23 cellular contexts compared by ENCODE assay signal in the genomic region with DNA sequence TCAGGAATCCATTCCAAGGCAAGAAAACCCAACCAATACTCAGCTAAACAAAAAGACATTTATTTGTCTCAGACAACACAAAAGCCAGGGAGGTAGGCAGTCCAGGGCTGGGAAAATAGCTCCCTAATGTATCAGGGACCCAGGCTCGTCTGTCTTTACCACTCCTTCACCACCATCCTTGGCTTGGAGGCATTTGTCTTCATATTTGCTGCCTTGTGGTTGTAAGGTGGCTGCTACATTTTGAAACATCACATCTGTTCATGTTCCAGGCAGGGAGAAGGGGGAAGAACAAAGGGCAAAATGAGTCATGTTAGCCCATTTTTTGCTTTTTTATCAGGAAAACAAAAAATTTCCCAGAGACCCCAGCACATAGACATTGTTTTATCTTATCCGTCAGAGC. TPM values are rescaled to one million over a fixed set of nuclear protein-coding genes. Genes with fewer than 3 reads are reported as not detected.
DNase-seq lines count a peak whose midpoint lies in the region; TF ChIP-seq lines count a peak whose summit lies in the region.
"Had no signal": no experiment of that assay in that cellular context is flagged by ENCODE, and none has a peak within 500 bp of the region (broad histone marks: within the 10 kb centered on the region; RNA-seq: fewer than 3 reads in every experiment).

No MANE protein-coding gene starts in this region.

- H2AFZ ChIP-seq in fibroblast of lung (ENCODE audit: low read length), result no peak overlapping the region
- peak overlapping the region; percentile 21 for H2AFZ ChIP-seq in smooth muscle cell (ENCODE audit: low read depth)
- H2AFZ ChIP-seq: parathyroid adenoma had no signal

- no peak overlapping the region for H3K9ac ChIP-seq in fibroblast of lung (ENCODE audit: insufficient read depth, low read length)
- peak overlapping the region; percentile 45 for H3K9ac ChIP-seq in smooth muscle cell (ENCODE audit: low read depth)
- H3K9ac ChIP-seq: parathyroid adenoma had no signal

- no peaks in the 10 kb centered on the region for H3K9me3 ChIP-seq in fibroblast of lung (ENCODE audit: control insufficient read depth, insufficient read depth, low read depth, low read length)
- no peaks in the 10 kb centered on the region for H3K9me3 ChIP-seq in smooth muscle cell (replicated peaks; ENCODE audit: low read depth)
- H3K9me3 ChIP-seq: colonic mucosa, right lobe of liver had no signal

- peaks cover 37% of the 10 kb centered on the region for H3K4me1 Mint-ChIP-seq in chondrocyte (ENCODE audit: low read depth)

- H3K36me3 ChIP-seq in fibroblast of lung (ENCODE audit: control insufficient read depth, insufficient read depth, low read length) (no peaks in the 10 kb centered on the region), smooth muscle cell (ENCODE audit: low read depth) (no peaks in the 10 kb centered on the region)
- H3K36me3 ChIP-seq: colonic mucosa, right lobe of liver had no signal

- no peaks in the 10 kb centered on the region for H3K9me3 Mint-ChIP-seq in chondrocyte (ENCODE audit: low read depth)
- H3K9me3 Mint-ChIP-seq: activated naive CD4-positive, alpha-beta T cell treated with anti-CD3 and anti-CD28 coated beads, Interleukin-2, amount 50 U/mL, for 24 hours; brain; CD8-positive, alpha-beta memory T cell; endodermal cell; nephron progenitor cell had no signal

- no peaks in the 10 kb centered on the region for H3K36me3 Mint-ChIP-seq in chondrocyte (ENCODE audit: low read depth)
- H3K36me3 Mint-ChIP-seq: activated naive CD4-positive, alpha-beta T cell treated with anti-CD3 and anti-CD28 coated beads, Interleukin-2, amount 50 U/mL, for 24 hours; brain; CD8-positive, alpha-beta memory T cell; mesothelial cell of epicardium had no signal

- H3K4me3 Mint-ChIP-seq in chondrocyte (ENCODE audit: unreplicated experiment), result no peak overlapping the region
- H3K4me3 Mint-ChIP-seq: activated naive CD4-positive, alpha-beta T cell treated with anti-CD3 and anti-CD28 coated beads, Interleukin-2, amount 50 U/mL, for 24 hours; brain; CD8-positive, alpha-beta memory T cell; endodermal cell; mesothelial cell of epicardium; nephron progenitor cell had no signal

- H4K20me1 ChIP-seq in fibroblast of lung (ENCODE audit: control insufficient read depth, extremely low read depth, insufficient read depth, low read length), result no peaks in the 10 kb centered on the region
- no peaks in the 10 kb centered on the region for H4K20me1 ChIP-seq in smooth muscle cell (ENCODE audit: low read depth)

- 64% methylated on average over 2 of the region's 2 CpGs for WGBS in smooth muscle cell (ENCODE audit: low lambda C conversion rate)

- H3K27me3 Mint-ChIP-seq in chondrocyte (ENCODE audit: low read depth), result no peaks in the 10 kb centered on the region
- H3K27me3 Mint-ChIP-seq: activated naive CD4-positive, alpha-beta T cell treated with anti-CD3 and anti-CD28 coated beads, Interleukin-2, amount 50 U/mL, for 24 hours had no signal

- DNase-seq in GM03348 (ENCODE audit: low spot score) (peak; percentile 14), RPMI7951 (ENCODE audit: low read depth) (peak; percentile 86), fibroblast of lung (ENCODE audit: low read depth in 2 of 2) (peak; percentile 34 to 93), smooth muscle cell (lab: John Stamatoyannopoulos, UW; ENCODE audit: unreplicated experiment) (no peak), chondrocyte (ENCODE audit: low spot score) (no peak), ecto neural progenitor cell (ENCODE audit: low spot score) (no peak), SIG-M5 (lab: John Stamatoyannopoulos, UW) (no peak)
- DNase-seq: AML-193; CD8-positive, alpha-beta memory T cell; colonic mucosa; DMS79; endodermal cell; left cardiac atrium; NCI-H1105 treated with DMSO at 0.1 percent for 48 hours; NCI-H2081; NCI-H446; nephron progenitor cell; right lobe of liver; substantia nigra had no signal

- H3K4me2 ChIP-seq in fibroblast of lung (ENCODE audit: extremely low read depth, insufficient read depth, low read length) (no peak overlapping the region), smooth muscle cell (no peak overlapping the region)

- no peaks in the 10 kb centered on the region for H3K79me2 ChIP-seq in fibroblast of lung (ENCODE audit: control insufficient read depth, insufficient read depth, low read length)
- H3K79me2 ChIP-seq in smooth muscle cell (ENCODE audit: low read depth), result no peaks in the 10 kb centered on the region
- H3K79me2 ChIP-seq: parathyroid adenoma had no signal

- H3K27ac ChIP-seq in fibroblast of lung (ENCODE audit: insufficient read depth, low read length) (no peak overlapping the region), smooth muscle cell (ENCODE audit: low read depth) (peak overlapping the region; percentile 78)
- H3K27ac ChIP-seq: colonic mucosa, parathyroid adenoma, right lobe of liver had no signal

- H3K27me3 ChIP-seq in fibroblast of lung (ENCODE audit: control insufficient read depth, insufficient read depth, low read length) (no peaks in the 10 kb centered on the region), smooth muscle cell (ENCODE audit: low read depth) (no peaks in the 10 kb centered on the region)
- H3K27me3 ChIP-seq: colonic mucosa, right lobe of liver had no signal

- H3K4me3 ChIP-seq in fibroblast of lung (replicated peaks in 1 of 4; ENCODE audit: control extremely low read depth in 1 of 4, insufficient read depth in 1 of 4, low read depth in 3 of 4, low read length in 4 of 4) (no peak overlapping the region), smooth muscle cell (no peak overlapping the region)
- H3K4me3 ChIP-seq: colonic mucosa, right lobe of liver had no signal

- no peaks in the 10 kb centered on the region for H3F3A ChIP-seq in smooth muscle cell (ENCODE audit: low read depth)

- TF ChIP-seq CTCF in fibroblast of lung (conservative IDR thresholded peaks at IDR 0.05 in 1 of 2, IDR thresholded peaks at IDR 0.05 in 1 of 2; ENCODE audit: low read depth in 1 of 2, low read length in 2 of 2) (no peak), smooth muscle cell (IDR thresholded peaks at IDR 0.05; ENCODE audit: borderline replicate concordance, insufficient read depth, poor library complexity, severe bottlenecking) (no peak), chondrocyte (IDR thresholded peaks at IDR 0.05) (no peak)

- H3K4me1 ChIP-seq in fibroblast of lung (ENCODE audit: control insufficient read depth, extremely low read depth, insufficient read depth, low read length) (no peaks in the 10 kb centered on the region), smooth muscle cell (ENCODE audit: low read depth) (peaks cover 7% of the 10 kb centered on the region)
- H3K4me1 ChIP-seq: colonic mucosa had no signal

- H3K27ac Mint-ChIP-seq in chondrocyte (ENCODE audit: unreplicated experiment), result no peak overlapping the region
- H3K27ac Mint-ChIP-seq: brain; CD8-positive, alpha-beta memory T cell; endodermal cell; mesothelial cell of epicardium; nephron progenitor cell had no signal

RNA-seq across cellular contexts. Expression of a gene that starts 44.8 kb away (rescaled TPM):
- 1.6 and 4.2 TPM in 2 replicates for total RNA-seq in RPMI7951 (2014; rRNA removed; shearing (Covaris generic))
- total RNA-seq in fibroblast of lung (0.26 and 0.33 TPM in 2 replicates), smooth muscle cell (2.7 and 6.1 TPM in 2 replicates), chondrocyte (2.3 to 3.8 TPM (median 3.0 TPM) in 3 replicates)
- polyA plus RNA-seq in fibroblast of lung (0.49 and 0.83 TPM in 2 replicates), smooth muscle cell (3.5 and 6.3 TPM in 2 replicates)
- polyA plus RNA-seq in fibroblast of lung (2012), result 0.80 and 1.0 TPM in 2 replicates
- 1.7 and 6.7 TPM in 2 replicates for polyA minus RNA-seq in fibroblast of lung (ENCODE audit: low replicate concordance)

RNA-seq across cellular contexts. Expression of a gene that starts 45.1 kb away (rescaled TPM):
- 15.7 and 22.9 TPM in 2 replicates for total RNA-seq in RPMI7951 (2014; rRNA removed; shearing (Covaris generic))
- total RNA-seq in fibroblast of lung (2.3 and 6.9 TPM in 2 replicates), smooth muscle cell (51.6 and 59.6 TPM in 2 replicates), chondrocyte (86.7 to 153 TPM (median 153 TPM) in 3 replicates)
- polyA plus RNA-seq in fibroblast of lung (8.6 and 12.4 TPM in 2 replicates), smooth muscle cell (30.4 and 54.8 TPM in 2 replicates)
- polyA plus RNA-seq in fibroblast of lung (2012), result 6.3 and 8.1 TPM in 2 replicates
- polyA minus RNA-seq in fibroblast of lung (ENCODE audit: low replicate concordance), result 1.1 and 3.5 TPM in 2 replicates

Comparison
In these comparisons a context has a peak if more than half of its experiments do, and no peak if none do; other contexts are left out.
1. DNase-seq: peak in GM03348 (single experiment), RPMI7951 (single experiment) and fibroblast of lung (2 of 2); none in smooth muscle cell (single experiment), chondrocyte (single experiment), ecto neural progenitor cell (single experiment) and SIG-M5 (single experiment).